ENCODE assay signal across 11 cellular contexts in genomic region chr10:6530211-6530840, GRCh38. TPM values are rescaled to one million over a fixed set of nuclear protein-coding genes. Genes with fewer than 3 reads are reported as not detected.
DNase-seq lines count a peak whose midpoint lies in the region; ATAC-seq lines count a peak whose summit lies in the region.
"Had no signal": no experiment of that assay in that cellular context is flagged by ENCODE, and none has a peak within 500 bp of the region (broad histone marks: within the 10 kb centered on the region; RNA-seq: fewer than 3 reads in every experiment).

No MANE protein-coding gene starts in this region.

- H3K27me3 Mint-ChIP-seq in dendritic cell treated with granulocyte-macrophage colony-stimulating factor and Interleukin-4, amounts not matched to agents 40 ng/mL and 50 ng/mL, for 4 days = no peaks in the 10 kb centered on the region

- intact Hi-C loops in dendritic cell treated with granulocyte-macrophage colony-stimulating factor and Interleukin-4, amounts not matched to agents 40 ng/mL and 50 ng/mL, for 4 days (cut with micrococcal nuclease) = no loop called here

- H3K9me3 Mint-ChIP-seq in dendritic cell treated with granulocyte-macrophage colony-stimulating factor and Interleukin-4, amounts not matched to agents 40 ng/mL and 50 ng/mL, for 4 days = no peaks in the 10 kb centered on the region

- DNase-seq in MV-4-11 (lab: John Stamatoyannopoulos, UW) (peak; percentile 1), KBM-7 (no peak), left lobe of liver (ENCODE audit: low spot score) (no peak)
- peak; percentile 44 for DNase-seq in activated CD8-positive, alpha-beta memory T cell treated with anti-CD3 and anti-CD28 coated beads, Interleukin-2, amount 50 U/mL, for 24 hours (ENCODE audit: extremely low read depth)
- peak; percentile 44 to 61 (median 48) for DNase-seq in stimulated activated CD4-positive, alpha-beta T cell treated with anti-CD3 and anti-CD28 coated beads, TNF-alpha, amount 100 ng/mL, for 4 hours (ENCODE audit: low read depth in 3 of 3)
- DNase-seq: AML-193, MM.1S had no signal

- in situ Hi-C loops in KBM-7 (cut with MboI; ENCODE audit: low pct_unique_long_range_greater_than_20kb, low sequenced_read_pairs) = no loop called here

- H3K4me1 Mint-ChIP-seq in dendritic cell treated with granulocyte-macrophage colony-stimulating factor and Interleukin-4, amounts not matched to agents 40 ng/mL and 50 ng/mL, for 4 days (ENCODE audit: low read depth) = peaks cover 8% of the 10 kb centered on the region

- ATAC-seq in GM21447 (IDR thresholded peaks at IDR 0.05; ENCODE audit: unreplicated experiment) (no peak), GM18870 (IDR thresholded peaks at IDR 0.05; ENCODE audit: unreplicated experiment) (no peak), left lobe of liver (no peak)
- ATAC-seq: heart left ventricle had no signal

- H3K27ac Mint-ChIP-seq in dendritic cell treated with granulocyte-macrophage colony-stimulating factor and Interleukin-4, amounts not matched to agents 40 ng/mL and 50 ng/mL, for 4 days = peak overlapping the region; percentile 11

- no peak overlapping the region for H3K4me3 Mint-ChIP-seq in dendritic cell treated with granulocyte-macrophage colony-stimulating factor and Interleukin-4, amounts not matched to agents 40 ng/mL and 50 ng/mL, for 4 days

- no peaks in the 10 kb centered on the region for H3K36me3 Mint-ChIP-seq in dendritic cell treated with granulocyte-macrophage colony-stimulating factor and Interleukin-4, amounts not matched to agents 40 ng/mL and 50 ng/mL, for 4 days (ENCODE audit: low read depth)

RNA-seq across cellular contexts. Expression of gene PRKCQ, which starts 49.8 kb away (rescaled TPM):
- total RNA-seq in left lobe of liver = 0.20 TPM

Comparison
In these comparisons a context has a peak if more than half of its experiments do, and no peak if none do; other contexts are left out.
1. DNase-seq: peak in MV-4-11 (single experiment), activated CD8-positive, alpha-beta memory T cell treated with anti-CD3 and anti-CD28 coated beads, Interleukin-2, amount 50 U/mL, for 24 hours (single experiment) and stimulated activated CD4-positive, alpha-beta T cell treated with anti-CD3 and anti-CD28 coated beads, TNF-alpha, amount 100 ng/mL, for 4 hours (3 of 3); none in KBM-7 (single experiment) and left lobe of liver (single experiment).